ENCODE assay signal across 8 cellular contexts in genomic region chr2:147843421-147843863, GRCh38. TPM values are rescaled to one million over a fixed set of nuclear protein-coding genes. Genes with fewer than 3 reads are reported as not detected.
DNase-seq lines count a peak whose midpoint lies in the region; ATAC-seq and TF ChIP-seq lines count a peak whose summit lies in the region.

No MANE protein-coding gene starts in this region.

- H3K9ac ChIP-seq in iPS-18a (ENCODE audit: low read length): peak overlapping the region; percentile 91
- peak overlapping the region; percentile 83 to 85 for H3K9ac ChIP-seq in stomach smooth muscle (ENCODE audit: low read length in 2 of 2)

- no peaks in the 10 kb centered on the region for H3K9me3 Mint-ChIP-seq in activated CD8-positive, alpha-beta T cell treated with anti-CD3 and anti-CD28 coated beads for 36 hours

- peaks cover 55% of the 10 kb centered on the region for H3K27me3 Mint-ChIP-seq in activated CD8-positive, alpha-beta T cell treated with anti-CD3 and anti-CD28 coated beads for 36 hours

- H3K36me3 ChIP-seq in iPS-18a (ENCODE audit: control insufficient read depth, low read depth, low read length) (no peaks in the 10 kb centered on the region), stomach smooth muscle (ENCODE audit: control insufficient read depth in 2 of 2, insufficient read depth in 2 of 2, low read length in 2 of 2) (no peaks in the 10 kb centered on the region)

- CTCF ChIA-PET in activated CD8-positive, alpha-beta T cell treated with anti-CD3 and anti-CD28 coated beads for 36 hours (lab: Charles Lee): interaction anchor here (0.9 kb wide), 1 partner anchor 67 kb away, joined by 3 read pairs; no protein-coding TSS in a partner anchor

- H3K27me3 ChIP-seq in iPS-18a (ENCODE audit: control insufficient read depth, insufficient read depth, low read length): no peaks in the 10 kb centered on the region
- H3K27me3 ChIP-seq in stomach smooth muscle (ENCODE audit: control insufficient read depth in 1 of 2, insufficient read depth in 2 of 2, low read length in 2 of 2): no peaks in the 10 kb centered on the region

- intact Hi-C loops in activated CD8-positive, alpha-beta T cell treated with anti-CD3 and anti-CD28 coated beads for 36 hours (cut with micrococcal nuclease): no loop called here

- no peaks in the 10 kb centered on the region for H3K9me3 ChIP-seq in iPS-18a (ENCODE audit: control insufficient read depth, low read depth, low read length)
- no peaks in the 10 kb centered on the region for H3K9me3 ChIP-seq in stomach smooth muscle (ENCODE audit: control insufficient read depth in 2 of 2, low read length in 2 of 2)

- TF ChIP-seq CTCF in activated CD8-positive, alpha-beta T cell treated with anti-CD3 and anti-CD28 coated beads for 36 hours (IDR thresholded peaks at IDR 0.05): no peak

- POLR2A ChIA-PET in activated CD8-positive, alpha-beta T cell treated with anti-CD3 and anti-CD28 coated beads for 36 hours (lab: Charles Lee): no interaction called here

- H3K4me1 ChIP-seq in iPS-18a (ENCODE audit: control insufficient read depth, low read depth, low read length) (peaks cover 13% of the 10 kb centered on the region), stomach smooth muscle (ENCODE audit: control insufficient read depth, insufficient read depth, low read length) (peaks cover 4% of the 10 kb centered on the region)

- H3K4me1 Mint-ChIP-seq in activated CD8-positive, alpha-beta T cell treated with anti-CD3 and anti-CD28 coated beads for 36 hours (ENCODE audit: low read depth): peaks cover 27% of the 10 kb centered on the region

- peak overlapping the region; percentile 60 for H3K27ac Mint-ChIP-seq in activated CD8-positive, alpha-beta T cell treated with anti-CD3 and anti-CD28 coated beads for 36 hours

- no peak for ATAC-seq in activated CD8-positive, alpha-beta T cell treated with anti-CD3 and anti-CD28 coated beads for 36 hours
- no peak for ATAC-seq in GM19035 (IDR thresholded peaks at IDR 0.05; ENCODE audit: unreplicated experiment)
- no peak for ATAC-seq in HG03520 (IDR thresholded peaks at IDR 0.05; ENCODE audit: unreplicated experiment)
- no peak for ATAC-seq in GM18858 (IDR thresholded peaks at IDR 0.05; ENCODE audit: unreplicated experiment)

- DNase-seq in NCI-H2227 treated with DMSO at 0.1 percent for 48 hours (lab: John Stamatoyannopoulos, UW) (peak; percentile 90), NCI-H2227 (lab: John Stamatoyannopoulos, UW; ENCODE audit: unreplicated experiment) (no peak)
- DNase-seq in activated CD8-positive, alpha-beta T cell treated with anti-CD3 and anti-CD28 coated beads for 36 hours: no peak

- H3K27ac ChIP-seq in iPS-18a (ENCODE audit: low read length): peak overlapping the region; percentile 38
- H3K27ac ChIP-seq in stomach smooth muscle (ENCODE audit: low read length): peak overlapping the region; percentile 81

- H3K36me3 Mint-ChIP-seq in activated CD8-positive, alpha-beta T cell treated with anti-CD3 and anti-CD28 coated beads for 36 hours (ENCODE audit: low read depth): peaks cover 1% of the 10 kb centered on the region

- peak overlapping the region; percentile 91 for H3K4me3 Mint-ChIP-seq in activated CD8-positive, alpha-beta T cell treated with anti-CD3 and anti-CD28 coated beads for 36 hours

- peak overlapping the region; percentile 74 for H3K4me3 ChIP-seq in iPS-18a (ENCODE audit: low read length)
- H3K4me3 ChIP-seq in stomach smooth muscle (ENCODE audit: low read length in 2 of 2): peak overlapping the region; percentile 82 to 84

RNA-seq across cellular contexts. Expression of gene ACVR2A, which starts 1.4 kb away (rescaled TPM):
- 1 to 10 TPM in 1 of 2 experiments, under 1 TPM in 1; 0.63 to 1.2 TPM for total RNA-seq in activated CD8-positive, alpha-beta T cell treated with anti-CD3 and anti-CD28 coated beads for 36 hours
